Comparison of ENCODE assay signal across 25 cellular contexts in the genomic region with DNA sequence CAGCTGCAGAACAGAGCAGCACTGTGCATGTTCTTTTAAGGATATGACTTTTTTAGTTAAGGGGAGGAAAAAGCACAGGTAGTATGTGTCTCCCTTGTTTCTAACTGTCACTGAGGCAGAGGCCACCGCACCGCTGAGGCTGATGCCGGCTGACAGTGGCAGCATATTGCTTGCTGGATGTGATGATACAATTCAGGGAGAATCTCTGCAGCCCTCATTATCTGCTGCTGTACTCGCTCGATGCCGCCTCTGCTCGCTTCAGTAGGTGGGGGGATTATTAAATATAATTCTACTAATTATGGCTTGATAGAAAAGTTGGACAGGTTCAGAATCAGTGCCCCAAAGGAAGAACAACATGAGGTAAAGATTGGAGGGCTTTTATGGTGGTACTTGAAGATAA.
A peak's percentile ranks its signal among the peaks of the same experiment; 100 is the strongest.
DNase-seq lines count a peak whose midpoint lies in the region; ATAC-seq, FAIRE-seq and TF ChIP-seq lines count a peak whose summit lies in the region.
"Had no signal": no experiment of that assay in that cellular context is flagged by ENCODE, and none has a peak within 500 bp of the region (broad histone marks: within the 10 kb centered on the region; RNA-seq: fewer than 3 reads in every experiment).

No MANE protein-coding gene starts in this region.

- no peak overlapping the region for H4K91ac ChIP-seq in H1 (replicated peaks; ENCODE audit: insufficient read length, low read length)

- H3K79me2 ChIP-seq in H1 (ENCODE audit: control insufficient read depth in 1 of 2, insufficient read depth in 2 of 2, low read length in 2 of 2), result no peaks in the 10 kb centered on the region

- H3K9ac ChIP-seq in H1 (replicated peaks in 1 of 4; ENCODE audit: extremely low read depth in 1 of 4, low read depth in 3 of 4, low read length in 3 of 4), result no peak overlapping the region; a peak in 1 of 7 replicates

- no peak overlapping the region for H3K4me2 ChIP-seq in H1 (ENCODE audit: insufficient read depth in 1 of 2, low read depth in 2 of 2, low read length in 2 of 2)
- H3K4me2 ChIP-seq: A549 had no signal

- H2BK12ac ChIP-seq in H1 (ENCODE audit: low read depth, low read length), result no peak overlapping the region

- POLR2A ChIA-PET in H1 (lab: Charles Lee; ENCODE audit: partially characterized antibody), result no interaction called here

- no peak for FAIRE-seq in H1 (lab: Jason Lieb, UNC)
- FAIRE-seq: A549, GM12891, H54, HepG2 had no signal

- TF ChIP-seq POLR2A in H1 (IDR thresholded peaks at IDR 0.05; ENCODE audit: control extremely low read depth in 1 of 2, low read depth in 2 of 2, low read length in 2 of 2) (no peak), ovary (IDR thresholded peaks at IDR 0.05) (no peak), spleen (IDR thresholded peaks at IDR 0.05) (no peak)

- H3K4ac ChIP-seq in H1 (replicated peaks; ENCODE audit: insufficient read length, low read depth, low read length), result no peak overlapping the region

- no peaks in the 10 kb centered on the region for H3K23me2 ChIP-seq in H1 (ENCODE audit: low read depth, low read length)

- H3K18ac ChIP-seq in H1 (ENCODE audit: extremely low read depth, low read length), result no peak overlapping the region

- no peak overlapping the region for H4K8ac ChIP-seq in H1 (ENCODE audit: extremely low read depth, insufficient read depth, low read length)

- no peaks in the 10 kb centered on the region for H3K4me1 ChIP-seq in H1 (replicated peaks in 1 of 4; ENCODE audit: control insufficient read depth in 3 of 4, insufficient read depth in 4 of 4, low read length in 3 of 4)
- H3K4me1 ChIP-seq in ovary (ENCODE audit: insufficient read depth), result no peaks in the 10 kb centered on the region
- H3K4me1 ChIP-seq in spleen, result no peaks in the 10 kb centered on the region
- H3K4me1 ChIP-seq: A549, SJSA1 had no signal

- no peak overlapping the region for H2AK5ac ChIP-seq in H1 (ENCODE audit: low read depth, low read length)

- no peak overlapping the region for H3K14ac ChIP-seq in H1 (ENCODE audit: insufficient read length)

- no peaks in the 10 kb centered on the region for H3K79me1 ChIP-seq in H1 (ENCODE audit: low read depth, low read length)

- 0 out of 2 replicates have a peak overlapping the region, but pooled peaks have one; percentile 1 for H2AFZ ChIP-seq in H1 (ENCODE audit: low read length)

- TF ChIP-seq CTCF in H1 (IDR thresholded peaks at IDR 0.05; ENCODE audit: control extremely low read depth in 1 of 3, insufficient read depth in 1 of 3, low read depth in 1 of 3, low read length in 3 of 3), result no peak
- no peak for TF ChIP-seq CTCF in ovary (IDR thresholded peaks at IDR 0.05)
- TF ChIP-seq CTCF in spleen (IDR thresholded peaks at IDR 0.05 in 8 of 11, conservative IDR thresholded peaks at IDR 0.05 in 3 of 11), result no peak

- H2BK15ac ChIP-seq in H1 (ENCODE audit: low read length), result no peak overlapping the region

- H3K27ac ChIP-seq in H1 (ENCODE audit: low read depth, low read length), result no peak overlapping the region
- H3K27ac ChIP-seq in ovary, result no peak overlapping the region
- no peak overlapping the region for H3K27ac ChIP-seq in spleen
- H3K27ac ChIP-seq: A549, C4-2B, SJSA1 had no signal

- TF ChIP-seq EP300 in H1 (IDR thresholded peaks at IDR 0.05; ENCODE audit: borderline replicate concordance in 1 of 2, low read depth in 2 of 2, low read length in 2 of 2), result no peak
- TF ChIP-seq EP300 in ovary (IDR thresholded peaks at IDR 0.05), result no peak

- peak; percentile 16 for DNase-seq in COR-L47 (lab: John Stamatoyannopoulos, UW)
- peak; percentile 25 for DNase-seq in NCI-H1092 (lab: John Stamatoyannopoulos, UW)
- DNase-seq in NCI-H2227 treated with DMSO at 0.1 percent for 48 hours (lab: John Stamatoyannopoulos, UW), result peak; percentile 92
- DNase-seq in H1 (ENCODE audit: low read depth in 1 of 2, low spot score in 2 of 2), result no peak
- DNase-seq in ovary, result no peak
- no peak for DNase-seq in spleen
- DNase-seq in activated naive CD4-positive, alpha-beta T cell treated with Interleukin-2 at 50 U/mL for 16 hours, result no peak
- DNase-seq: CD8-positive, alpha-beta T cell; DMS 273 treated with DMSO at 0.1 percent for 48 hours; EL; GDM1; Karpas-422; NCI-H2029; NCI-H226; NCI-H510A treated with DMSO at 0.1 percent for 48 hours; NCI-H82; Right ventricle myocardium superior; RPMI8226 had no signal

- no peak overlapping the region for H2BK20ac ChIP-seq in H1 (ENCODE audit: low read length)

- no peak overlapping the region for H4K5ac ChIP-seq in H1 (ENCODE audit: insufficient read length, low read depth, low read length)

- H3K4me3 ChIP-seq in H1 (ENCODE audit: extremely low read depth in 1 of 4, insufficient read depth in 2 of 4, low read depth in 3 of 4, low read length in 4 of 4) (no peak overlapping the region), ovary (no peak overlapping the region), spleen (no peak overlapping the region)
- H3K4me3 ChIP-seq: A549, SJSA1 had no signal

- H2BK120ac ChIP-seq in H1 (replicated peaks; ENCODE audit: low read depth, low read length), result no peak overlapping the region

- no peak for TF ChIP-seq RAD21 in H1 (IDR thresholded peaks at IDR 0.05 in 1 of 2, conservative IDR thresholded peaks at IDR 0.05 in 1 of 2; ENCODE audit: low read depth in 2 of 2, low read length in 2 of 2)

- 91% methylated on average over 7 of the region's 7 CpGs; no CpG with 5 or more reads in 1 of the 2 experiments for WGBS in H1 (ENCODE audit: extremely low coverage in 1 of 2, insufficient coverage in 1 of 2, insufficient read length in 1 of 2, insufficient replicate concordance in 2 of 2, low coverage in 1 of 2, low lambda C conversion rate in 2 of 2, missing lambda C conversion rate in 1 of 2), 2 experiments
- 89 to 95% (median 93%) methylated on average over 7 of the region's 7 CpGs for WGBS in ovary, 3 donors
- 77 to 97% (median 95%) methylated on average over 7 of the region's 7 CpGs for WGBS in spleen, 5 donors

- H3K36me3 ChIP-seq in H1 (ENCODE audit: control insufficient read depth in 2 of 4, insufficient read depth in 4 of 4, low read length in 3 of 4) (no peaks in the 10 kb centered on the region), ovary (no peaks in the 10 kb centered on the region), spleen (no peaks in the 10 kb centered on the region)
- H3K36me3 ChIP-seq: SJSA1 had no signal

- no peak overlapping the region for H3K56ac ChIP-seq in H1 (replicated peaks; ENCODE audit: insufficient read length, low read depth, low read length)

- no peaks in the 10 kb centered on the region for H4K20me1 ChIP-seq in H1 (replicated peaks in 1 of 2; ENCODE audit: control insufficient read depth in 1 of 2, insufficient read depth in 2 of 2, low read length in 2 of 2)

- intact Hi-C loops in ovary (cut with DNase I), result no loop called here
- intact Hi-C loops in spleen (cut with DNase I; ENCODE audit: low total_unique reads), result no loop called here

- H3K9me3 ChIP-seq in H1 (ENCODE audit: insufficient read depth in 2 of 2, low read depth in 1 of 2, low read length in 1 of 2), result no peaks in the 10 kb centered on the region; a peak in 1 of 4 replicates
- no peaks in the 10 kb centered on the region for H3K9me3 ChIP-seq in ovary
- H3K9me3 ChIP-seq in spleen, result no peaks in the 10 kb centered on the region
- H3K9me3 ChIP-seq: A549, SJSA1 had no signal

- H2BK5ac ChIP-seq in H1 (ENCODE audit: low read depth, low read length), result no peak overlapping the region

- no peak overlapping the region for H3K23ac ChIP-seq in H1 (ENCODE audit: insufficient read length)

- CTCF ChIA-PET in H1 (lab: Charles Lee; ENCODE audit: partially characterized antibody), result no interaction called here

- H3K27me3 ChIP-seq in H1 (replicated peaks in 1 of 4; ENCODE audit: control insufficient read depth in 3 of 4, extremely low read depth in 1 of 4, insufficient read depth in 3 of 4, low read length in 3 of 4), result no peaks in the 10 kb centered on the region
- no peaks in the 10 kb centered on the region for H3K27me3 ChIP-seq in ovary
- no peaks in the 10 kb centered on the region for H3K27me3 ChIP-seq in spleen (replicated peaks in 1 of 7)
- H3K27me3 ChIP-seq: SJSA1 had no signal

- ATAC-seq in GM21825 (IDR thresholded peaks at IDR 0.05; ENCODE audit: unreplicated experiment), result no peak
- ATAC-seq: A549; CD8-positive, alpha-beta T cell; HepG2 had no signal

TF ChIP-seq in H1, 55 proteins besides CTCF, POLR2A, EP300 and RAD21:
- TF ChIP-seq BRCA1 (IDR thresholded peaks at IDR 0.05; ENCODE audit: low read depth, low read length) (no peak), TAF7 (optimal IDR thresholded peaks at IDR 0.05; ENCODE audit: borderline replicate concordance, low read depth, low read length) (no peak), SIX5 (IDR thresholded peaks at IDR 0.05; ENCODE audit: low read depth, low read length) (no peak), SP4 (IDR thresholded peaks at IDR 0.05; ENCODE audit: low read length) (no peak), SP1 (IDR thresholded peaks at IDR 0.05; ENCODE audit: low read depth, low read length) (no peak), EZH2 (IDR thresholded peaks at IDR 0.05; ENCODE audit: low read depth, low read length, severe bottlenecking) (no peak), TBP (IDR thresholded peaks at IDR 0.05; ENCODE audit: low read depth, low read length) (no peak), HDAC2 (IDR thresholded peaks at IDR 0.05; ENCODE audit: borderline replicate concordance in 1 of 2, low read depth in 2 of 2, low read length in 2 of 2) (no peak), SIRT6 (IDR thresholded peaks at IDR 0.05; ENCODE audit: low read length) (no peak), TCF12 (IDR thresholded peaks at IDR 0.05; ENCODE audit: low read depth, low read length) (no peak), NRF1 (IDR thresholded peaks at IDR 0.05; ENCODE audit: low read depth, low read length) (no peak)
- TF ChIP-seq, protein P1, sequence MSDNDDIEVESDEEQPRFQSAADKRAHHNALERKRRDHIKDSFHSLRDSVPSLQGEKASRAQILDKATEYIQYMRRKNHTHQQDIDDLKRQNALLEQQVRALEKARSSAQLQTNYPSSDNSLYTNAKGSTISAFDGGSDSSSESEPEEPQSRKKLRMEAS (IDR thresholded peaks at IDR 0.05), result no peak
TF ChIP-seq in H1: peak in this region for 0.

Comparison
In these comparisons a context has a peak if more than half of its experiments do, and no peak if none do; other contexts are left out.
1. DNase-seq: peak in COR-L47 (single experiment), NCI-H1092 (single experiment) and NCI-H2227 treated with DMSO at 0.1 percent for 48 hours (single experiment); none in H1 (0 of 2), ovary (0 of 5), spleen (single experiment) and activated naive CD4-positive, alpha-beta T cell treated with Interleukin-2 at 50 U/mL for 16 hours (single experiment).